14 cellular contexts compared by ENCODE assay signal in the genomic region with DNA sequence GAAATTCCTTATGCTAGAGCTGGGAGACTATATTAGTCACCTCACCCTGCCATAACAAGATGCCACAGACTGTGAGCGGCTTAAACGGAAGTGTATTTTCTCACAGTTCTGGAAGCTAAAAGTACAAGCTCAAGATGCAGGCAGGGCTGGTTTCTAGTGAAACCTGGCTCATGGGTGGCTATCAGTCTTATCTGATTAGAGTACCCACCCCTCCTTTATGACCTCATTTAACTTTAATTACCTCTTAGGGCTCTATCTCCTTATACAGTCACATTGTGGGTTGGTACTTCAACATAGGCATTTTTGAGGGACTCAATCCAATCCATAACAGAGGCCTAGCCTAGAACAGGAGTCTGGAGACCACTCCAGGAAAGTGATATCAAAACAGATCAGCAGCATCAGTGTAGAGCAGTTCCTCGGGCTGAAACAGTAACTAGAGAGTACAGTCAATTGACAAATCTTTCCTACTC. TPM values are rescaled to one million over a fixed set of nuclear protein-coding genes. Genes with fewer than 3 reads are reported as not detected.
DNase-seq lines count a peak whose midpoint lies in the region; ATAC-seq and TF ChIP-seq lines count a peak whose summit lies in the region.
"Had no signal": no experiment of that assay in that cellular context is flagged by ENCODE, and none has a peak within 500 bp of the region (broad histone marks: within the 10 kb centered on the region; RNA-seq: fewer than 3 reads in every experiment).

No MANE protein-coding gene starts in this region.

- no peaks in the 10 kb centered on the region for H3K9me3 Mint-ChIP-seq in Caco-2 (ENCODE audit: unreplicated experiment)

- H3K4me3 ChIP-seq in Caco-2 (ENCODE audit: low read depth, low read length) (no peak overlapping the region), cardiac fibroblast (replicated peaks in 1 of 2; ENCODE audit: low read depth in 2 of 2, low read length in 2 of 2) (no peak overlapping the region), mucosa of descending colon (no peak overlapping the region)
- H3K4me3 ChIP-seq: stomach had no signal

- intact Hi-C loops in Caco-2 (cut with micrococcal nuclease; ENCODE audit: unreplicated experiment), result loop anchor here (1.0 kb wide), 1 partner anchor 49 kb away; no protein-coding TSS in a partner anchor
- intact Hi-C loops in mucosa of descending colon (cut with DNase I, micrococcal nuclease), result no loop called here

- H3K36me3 ChIP-seq in Caco-2 (ENCODE audit: control insufficient read depth, insufficient read depth, low read length) (peaks cover 5% of the 10 kb centered on the region), mucosa of descending colon (ENCODE audit: low read depth) (no peaks in the 10 kb centered on the region)

- H3K36me3 Mint-ChIP-seq in Caco-2 (ENCODE audit: insufficient read depth, unreplicated experiment), result peaks cover 70% of the 10 kb centered on the region

- no peaks in the 10 kb centered on the region for H3K27me3 ChIP-seq in Caco-2 (replicated peaks; ENCODE audit: control insufficient read depth, insufficient read depth, low read length)
- H3K27me3 ChIP-seq: stomach had no signal

- H3K27me3 Mint-ChIP-seq in Caco-2 (ENCODE audit: insufficient read depth, unreplicated experiment), result no peaks in the 10 kb centered on the region

- H3K9me3 ChIP-seq in Caco-2, result no peaks in the 10 kb centered on the region
- H3K9me3 ChIP-seq in mucosa of descending colon, result no peaks in the 10 kb centered on the region
- H3K9me3 ChIP-seq: stomach had no signal

- peaks cover 39% of the 10 kb centered on the region for H3K4me1 Mint-ChIP-seq in Caco-2 (ENCODE audit: low read depth, unreplicated experiment)

- CTCF ChIA-PET in Caco-2 (lab: Charles Lee), result no interaction called here

- TF ChIP-seq CTCF in Caco-2 (IDR thresholded peaks at IDR 0.05; ENCODE audit: insufficient read depth in 1 of 2, low read depth in 1 of 2, low read length in 1 of 2, severe bottlenecking in 1 of 2, unreplicated experiment in 1 of 2), result no peak
- TF ChIP-seq CTCF in cardiac fibroblast (IDR thresholded peaks at IDR 0.05; ENCODE audit: low read depth, low read length), result no peak
- TF ChIP-seq CTCF in mucosa of descending colon (IDR thresholded peaks at IDR 0.05), result no peak

- H3K4me3 Mint-ChIP-seq in Caco-2 (ENCODE audit: unreplicated experiment), result no peak overlapping the region

- DNase-seq in Caco-2 (peak; percentile 13 to 39), LHCN-M2 (ENCODE audit: low read depth) (peak; percentile 49), cardiac fibroblast (ENCODE audit: low read depth in 2 of 2) (peak; percentile 27 to 38), mucosa of descending colon (peak in 1 of 3 donors; percentile 67), NCI-H2107 treated with DMSO at 0.1 percent for 48 hours (lab: John Stamatoyannopoulos, UW; ENCODE audit: unreplicated experiment) (no peak), KG1 (lab: John Stamatoyannopoulos, UW) (no peak)
- DNase-seq in activated CD8-positive, alpha-beta memory T cell treated with anti-CD3 and anti-CD28 coated beads for 24 hours, result no peak
- DNase-seq: activated effector memory CD4-positive, alpha-beta T cell treated with anti-CD3 and anti-CD28 coated beads, Interleukin-2, amount 50 U/mL, for 16 hours; effector CD4-positive, alpha-beta T cell; NCI-H2227 treated with DMSO at 0.1 percent for 48 hours; SIG-M5; stimulated activated CD4-positive, alpha-beta T cell treated with anti-CD3 and anti-CD28 coated beads, Interleukin-2, amount 100 ng/mL, for 48 hours; stomach had no signal

- H3K4me1 ChIP-seq in Caco-2, result peaks cover 23% of the 10 kb centered on the region
- H3K4me1 ChIP-seq in mucosa of descending colon (ENCODE audit: low read depth), result peaks cover 18% of the 10 kb centered on the region

- H3K27ac Mint-ChIP-seq in Caco-2 (ENCODE audit: unreplicated experiment), result peak overlapping the region; percentile 55

- no TSS peak for BruUV-seq in Caco-2 (replicated peaks; lab: Mats Ljungman, UMichigan)

- ATAC-seq in mucosa of descending colon (peak; percentile 77), GM19452 (IDR thresholded peaks at IDR 0.05; ENCODE audit: unreplicated experiment) (no peak)

- POLR2A ChIA-PET in Caco-2 (lab: Charles Lee), result no interaction called here

RNA-seq across cellular contexts. Expression of a gene that starts 2.3 kb away (rescaled TPM):
- total RNA-seq in Caco-2 (2022), result 25.1 and 29.1 TPM in 2 replicates
- 13.0 and 15.7 TPM in 2 replicates for total RNA-seq in LHCN-M2 (2014; rRNA removed)
- 4.0 TPM for polyA plus RNA-seq in LHCN-M2 (2012)
- 10 to 100 TPM; 10.6 to 14.2 (median 11.0) TPM for total RNA-seq in mucosa of descending colon

RNA-seq across cellular contexts. Expression of a gene that starts 46.2 kb away (rescaled TPM):
- 191 and 193 TPM in 2 replicates for total RNA-seq in Caco-2 (2022)
- 4.5 and 5.5 TPM in 2 replicates for total RNA-seq in LHCN-M2 (2014; rRNA removed)
- polyA plus RNA-seq in LHCN-M2 (2012), result 31.8 TPM
- total RNA-seq in mucosa of descending colon, result 100 to 1,000 TPM in 2 of 3 donors, 10 to 100 TPM in 1; 85.2 to 265 (median 177) TPM

Comparison
In these comparisons a context has a peak if more than half of its experiments do, and no peak if none do; other contexts are left out.
1. DNase-seq: peak in Caco-2 (2 of 2), LHCN-M2 (single experiment) and cardiac fibroblast (2 of 2); none in activated CD8-positive, alpha-beta memory T cell treated with anti-CD3 and anti-CD28 coated beads for 24 hours (single experiment), NCI-H2107 treated with DMSO at 0.1 percent for 48 hours (single experiment) and KG1 (single experiment).
2. RNA of a gene that starts 46.2 kb away (total RNA-seq): 191 to 193 TPM in Caco-2 and 85.2 to 265 TPM in mucosa of descending colon; 4.5 to 5.5 TPM in LHCN-M2; every median in the first group is over 10 times any median in the second.